Comparison of ENCODE assay signal across 17 cellular contexts in the genomic region with DNA sequence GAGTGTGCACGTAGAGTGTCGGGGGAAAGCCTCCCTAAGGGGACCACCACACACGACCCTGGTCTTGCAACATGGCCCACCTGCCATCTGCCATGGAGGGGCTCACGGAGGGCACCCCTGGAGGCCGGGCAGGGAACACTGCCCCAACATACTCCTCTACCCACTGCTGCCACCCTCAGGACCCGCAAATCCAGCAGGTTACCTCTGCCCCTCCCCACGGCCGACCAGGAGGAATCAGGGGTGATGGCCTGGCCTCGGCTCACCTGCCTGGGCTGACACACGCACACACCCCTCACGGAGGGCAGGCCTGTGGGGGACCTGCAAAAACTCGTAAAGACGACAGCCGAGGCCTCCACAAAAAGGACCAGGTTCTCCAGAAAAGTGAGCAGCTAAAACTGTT. TPM values are rescaled to one million over a fixed set of nuclear protein-coding genes. Genes with fewer than 3 reads are reported as not detected.
DNase-seq lines count a peak whose midpoint lies in the region; ATAC-seq and TF ChIP-seq lines count a peak whose summit lies in the region.
"Had no signal": no experiment of that assay in that cellular context is flagged by ENCODE, and none has a peak within 500 bp of the region (broad histone marks: within the 10 kb centered on the region; RNA-seq: fewer than 3 reads in every experiment).

No MANE protein-coding gene starts in this region.

- H4K91ac ChIP-seq in IMR-90 (ENCODE audit: insufficient read depth, low read depth, low read length) = no peak overlapping the region
- H4K91ac ChIP-seq in neuronal stem cell (ENCODE audit: low read depth, low read length, poor library complexity) = no peak overlapping the region

- no peak overlapping the region for H2AK5ac ChIP-seq in IMR-90 (ENCODE audit: low read depth, low read length)
- no peak overlapping the region for H2AK5ac ChIP-seq in neuronal stem cell (ENCODE audit: low read depth, low read length)

- no peak overlapping the region for H3K4me2 ChIP-seq in GM23338
- no peak overlapping the region for H3K4me2 ChIP-seq in IMR-90 (ENCODE audit: low read depth, low read length)
- H3K4me2 ChIP-seq in neuronal stem cell (ENCODE audit: insufficient read depth, low read length, poor library complexity, severe bottlenecking) = no peak overlapping the region

- H3K4me3 Mint-ChIP-seq in GM23338 = no peak overlapping the region

- H3K4me1 Mint-ChIP-seq in GM23338 = peaks cover 2% of the 10 kb centered on the region; the same call in 2 of the 3 replicates

- H3K27me3 ChIP-seq in GM23338 (ENCODE audit: insufficient read depth) (no peaks in the 10 kb centered on the region), IMR-90 (ENCODE audit: control insufficient read depth, insufficient read depth, low read length) (no peaks in the 10 kb centered on the region), brain microvascular endothelial cell (replicated peaks) (no peaks in the 10 kb centered on the region), neuronal stem cell (ENCODE audit: control insufficient read depth in 3 of 3, insufficient read depth in 3 of 3, low read depth in 1 of 3, low read length in 3 of 3) (no peaks in the 10 kb centered on the region)

- H3K14ac ChIP-seq in IMR-90 (replicated peaks; ENCODE audit: low read depth, low read length) (no peak overlapping the region), neuronal stem cell (ENCODE audit: low read length) (no peak overlapping the region)

- H3K27ac ChIP-seq in GM23338 (ENCODE audit: low read depth) (no peak overlapping the region), IMR-90 (ENCODE audit: insufficient read depth, low read length) (no peak overlapping the region), brain microvascular endothelial cell (no peak overlapping the region), neuronal stem cell (replicated peaks; ENCODE audit: low read length) (no peak overlapping the region)
- H3K27ac ChIP-seq: RWPE1 had no signal

- no peaks in the 10 kb centered on the region; the same call in 2 of the 3 replicates for H3K9me3 Mint-ChIP-seq in GM23338

- H2BK15ac ChIP-seq in IMR-90 (ENCODE audit: low read depth, low read length) (no peak overlapping the region), neuronal stem cell (ENCODE audit: low read length) (no peak overlapping the region)

- H4K8ac ChIP-seq in IMR-90 (ENCODE audit: low read depth in 2 of 2, low read length in 2 of 2) (no peak overlapping the region), neuronal stem cell (ENCODE audit: low read depth, low read length) (no peak overlapping the region)

- POLR2A ChIA-PET in IMR-90 (lab: Charles Lee; ENCODE audit: unreplicated experiment) = no interaction called here

- H4K5ac ChIP-seq in IMR-90 (ENCODE audit: low read depth, low read length) = no peak overlapping the region

- H2AFZ ChIP-seq in GM23338 (no peak overlapping the region), IMR-90 (replicated peaks; ENCODE audit: low read length, poor library complexity) (no peak overlapping the region), neuronal stem cell (ENCODE audit: low read length) (no peak overlapping the region)

- H3K9ac ChIP-seq in IMR-90 (ENCODE audit: low read depth, low read length) = no peak overlapping the region
- peak overlapping the region; percentile 44 for H3K9ac ChIP-seq in neuronal stem cell (ENCODE audit: low read depth, low read length, poor library complexity)

- no peak overlapping the region for H2BK5ac ChIP-seq in IMR-90 (ENCODE audit: low read depth, low read length, poor library complexity, severe bottlenecking)
- no peak overlapping the region for H2BK5ac ChIP-seq in neuronal stem cell (ENCODE audit: low read length)

- CTCF ChIA-PET in IMR-90 (lab: Yijun Ruan, JAX) = no interaction called here

- no peak for TF ChIP-seq RAD21 in IMR-90 (IDR thresholded peaks at IDR 0.05; ENCODE audit: low read length)

- H3K4me3 ChIP-seq in GM23338 (no peak overlapping the region), IMR-90 (ENCODE audit: insufficient read depth, low read depth, low read length) (no peak overlapping the region), brain microvascular endothelial cell (ENCODE audit: low read depth, low read length) (no peak overlapping the region), neuronal stem cell (ENCODE audit: low read length in 2 of 2) (no peak overlapping the region)

- H3K27ac Mint-ChIP-seq in GM23338 = no peak overlapping the region

- no peaks in the 10 kb centered on the region for H3K79me2 ChIP-seq in GM23338 (replicated peaks; ENCODE audit: insufficient read depth)

- H4K20me1 ChIP-seq in GM23338 (replicated peaks; ENCODE audit: insufficient read depth) (peaks cover 13% of the 10 kb centered on the region), IMR-90 (ENCODE audit: insufficient read depth, low read length) (no peaks in the 10 kb centered on the region; the same call in 1 of the 2 replicates)

- no TSS peak for BruUV-seq in IMR-90 (replicated peaks; lab: Mats Ljungman, UMichigan)

- H3K4ac ChIP-seq in IMR-90 (ENCODE audit: low read depth, low read length) (no peak overlapping the region), neuronal stem cell (ENCODE audit: low read length) (no peak overlapping the region)

- no peak for TF ChIP-seq POLR2A in IMR-90 (IDR thresholded peaks at IDR 0.05; ENCODE audit: low read depth, low read length)

- in situ Hi-C loops in IMR-90 (cut with MboI; ENCODE audit: low sequenced_read_pairs) (no loop called here), brain microvascular endothelial cell (cut with HindIII; ENCODE audit: low pct_ligation_motif_present, low sequenced_read_pairs) (no loop called here)

- H3K9me3 ChIP-seq in IMR-90 (ENCODE audit: control insufficient read depth, insufficient read depth, low read length) = no peaks in the 10 kb centered on the region
- H3K9me3 ChIP-seq in neuronal stem cell (replicated peaks in 1 of 2; ENCODE audit: control insufficient read depth in 2 of 2, insufficient read depth in 1 of 2, low read depth in 1 of 2, low read length in 2 of 2) = no peaks in the 10 kb centered on the region

- H3K4me1 ChIP-seq in GM23338 (ENCODE audit: insufficient read depth) (no peaks in the 10 kb centered on the region), IMR-90 (ENCODE audit: control insufficient read depth, insufficient read depth, low read length) (no peaks in the 10 kb centered on the region; the same call in 1 of the 2 replicates), neuronal stem cell (ENCODE audit: control insufficient read depth in 2 of 2, insufficient read depth in 1 of 2, low read depth in 1 of 2, low read length in 2 of 2) (no peaks in the 10 kb centered on the region)

- WGBS in IMR-90 (ENCODE audit: extremely low coverage in 2 of 2, insufficient read length in 1 of 2), 2 experiments = no CpG with 5 or more reads among the region's 14 CpGs
- WGBS in neuronal stem cell (ENCODE audit: extremely low coverage in 2 of 2, insufficient read length in 2 of 2, insufficient replicate concordance in 1 of 2), 2 donors = no CpG with 5 or more reads among the region's 14 CpGs

- TF ChIP-seq CTCF in GM23338 (conservative IDR thresholded peaks at IDR 0.05; ENCODE audit: low read depth in 2 of 2) (peak; percentile 17 to 43; a peak in 3 of 4 replicates), IMR-90 (conservative IDR thresholded peaks at IDR 0.05; ENCODE audit: low read depth, low read length) (no peak), brain microvascular endothelial cell (IDR thresholded peaks at IDR 0.05; ENCODE audit: low read depth, low read length, missing control alignments) (peak; percentile 24)

- H3K23ac ChIP-seq in IMR-90 (ENCODE audit: low read depth, low read length) = no peak overlapping the region
- peak overlapping the region; percentile 43 for H3K23ac ChIP-seq in neuronal stem cell (ENCODE audit: low read depth, low read length, poor library complexity)

- H2BK120ac ChIP-seq in IMR-90 (ENCODE audit: low read depth, low read length) (no peak overlapping the region), neuronal stem cell (ENCODE audit: low read depth, low read length) (no peak overlapping the region)

- no peak overlapping the region for H2BK12ac ChIP-seq in neuronal stem cell (ENCODE audit: low read length)

- H3K79me1 ChIP-seq in IMR-90 (ENCODE audit: low read depth in 1 of 2, low read length in 2 of 2) (no peaks in the 10 kb centered on the region), neuronal stem cell (ENCODE audit: low read depth, low read length) (peaks cover 9% of the 10 kb centered on the region)

- DNase-seq in GM23338 (ENCODE audit: low spot score) (no peak), IMR-90 (no peak), brain microvascular endothelial cell (no peak), neuronal stem cell (ENCODE audit: low spot score) (no peak), NK-92 (lab: John Stamatoyannopoulos, UW; ENCODE audit: unreplicated experiment) (no peak), NCI-H345 treated with DMSO at 0.1 percent for 48 hours (lab: John Stamatoyannopoulos, UW; ENCODE audit: unreplicated experiment) (no peak), medulla oblongata (ENCODE audit: extremely low spot score) (no peak)
- DNase-seq: GOT3, NCI-H1048, NCI-H1417, NCI-H1694, NCI-H2029 treated with DMSO at 0.1 percent for 48 hours, NCI-H526 treated with DMSO at 0.1 percent for 48 hours, SHP77 had no signal

- no peaks in the 10 kb centered on the region; the same call in 1 of the 2 replicates for H3K9me1 ChIP-seq in IMR-90 (ENCODE audit: insufficient read depth, low read length)

- H2AK9ac ChIP-seq in IMR-90 (replicated peaks; ENCODE audit: low read depth, low read length, poor library complexity) = peak overlapping the region; percentile 37

- H3K36me3 Mint-ChIP-seq in GM23338 (ENCODE audit: low read depth) = peaks cover 38% of the 10 kb centered on the region

- H3K18ac ChIP-seq in IMR-90 (ENCODE audit: low read depth, low read length) = no peak overlapping the region
- no peak overlapping the region for H3K18ac ChIP-seq in neuronal stem cell (ENCODE audit: low read length)

- dilution Hi-C loops in IMR-90 (cut with HindIII; ENCODE audit: low sequenced_read_pairs, unreplicated experiment) = no loop called here

- intact Hi-C loops in IMR-90 (cut with micrococcal nuclease) = no loop called here

- H3K36me3 ChIP-seq in GM23338 (ENCODE audit: insufficient read depth) = peaks cover 4% of the 10 kb centered on the region; the same call in 1 of the 2 replicates
- H3K36me3 ChIP-seq in IMR-90 (ENCODE audit: control insufficient read depth, insufficient read depth, low read length) = peaks cover 12% of the 10 kb centered on the region
- no peaks in the 10 kb centered on the region for H3K36me3 ChIP-seq in brain microvascular endothelial cell (replicated peaks)
- peaks cover 35 to 68% of the 10 kb centered on the region in 2 donors for H3K36me3 ChIP-seq in neuronal stem cell (replicated peaks in 1 of 2; ENCODE audit: control insufficient read depth in 2 of 2, insufficient read depth in 2 of 2, low read length in 2 of 2)

- peaks cover 22% of the 10 kb centered on the region for H3K27me3 Mint-ChIP-seq in GM23338 (ENCODE audit: insufficient read depth, low read depth, poor library complexity)

- peaks cover 12% of the 10 kb centered on the region; the same call in 1 of the 2 replicates for H3F3A ChIP-seq in GM23338 (replicated peaks; ENCODE audit: low read depth)

- H2BK20ac ChIP-seq in IMR-90 (ENCODE audit: low read depth, low read length) = no peak overlapping the region

- H3K9me2 ChIP-seq in GM23338 (ENCODE audit: insufficient read depth) = no peaks in the 10 kb centered on the region

- H3K56ac ChIP-seq in IMR-90 (ENCODE audit: extremely low read depth, insufficient read depth, low read length) = no peak overlapping the region

- ATAC-seq in GM23338 (peak; percentile 36), IMR-90 (ENCODE audit: low read depth) (no peak), GM21619 (IDR thresholded peaks at IDR 0.05; ENCODE audit: unreplicated experiment) (no peak)
- ATAC-seq: Panc1 had no signal

RNA-seq across cellular contexts. Expression of gene CHID1, which starts 30.2 kb away (rescaled TPM):
- total RNA-seq in GM23338 (2014; rRNA removed; shearing (Covaris generic)) = 51.2 and 67.3 TPM in 2 replicates
- polyA plus RNA-seq in GM23338 (2016; fragmentation: Nextera tagmentation; extraction: Ambion mirVana) = 54.1 and 55.4 TPM in 2 replicates
- total RNA-seq in IMR-90 (2012; rRNA removed) = 30.3 and 34.2 TPM in 2 replicates
- polyA plus RNA-seq in IMR-90 (2012; rRNA removed) = 121 and 140 TPM in 2 replicates
- polyA plus RNA-seq in IMR-90 (2012; cell fraction: cytosol; rRNA removed) = 278 and 288 TPM in 2 replicates
- 60.7 and 79.7 TPM in 2 replicates for polyA plus RNA-seq in IMR-90 (2012; cell fraction: nucleus; rRNA removed; ENCODE audit: low replicate concordance)
- 42.0 TPM for polyA plus RNA-seq in neuronal stem cell (2013, experiment 1 of 2)
- 43.9 TPM for polyA plus RNA-seq in neuronal stem cell (2013, experiment 2 of 2)

RNA-seq across cellular contexts. Expression of gene TSPAN4, which starts 37.8 kb away (rescaled TPM):
- 145 and 150 TPM in 2 replicates for total RNA-seq in GM23338 (2014; rRNA removed; shearing (Covaris generic))
- polyA plus RNA-seq in GM23338 (2016; fragmentation: Nextera tagmentation; extraction: Ambion mirVana) (76.8 and 88.4 TPM in 2 replicates), IMR-90 (2012; rRNA removed) (293 and 327 TPM in 2 replicates)
- 143 and 161 TPM in 2 replicates for total RNA-seq in IMR-90 (2012; rRNA removed)
- polyA plus RNA-seq in IMR-90 (2012; cell fraction: cytosol; rRNA removed) = 286 and 483 TPM in 2 replicates
- 295 and 963 TPM in 2 replicates for polyA plus RNA-seq in IMR-90 (2012; cell fraction: nucleus; rRNA removed; ENCODE audit: low replicate concordance)
- polyA plus RNA-seq in neuronal stem cell (2013, experiment 1 of 2) = 39.4 TPM
- 35.6 TPM for polyA plus RNA-seq in neuronal stem cell (2013, experiment 2 of 2)

RNA-seq across cellular contexts. Expression of gene POLR2L, which starts 38.1 kb away (rescaled TPM):
- total RNA-seq in GM23338 (2014; rRNA removed; shearing (Covaris generic)) = 32.2 and 34.0 TPM in 2 replicates
- polyA plus RNA-seq in GM23338 (2016; fragmentation: Nextera tagmentation; extraction: Ambion mirVana) = 369 TPM in 2 replicates
- total RNA-seq in IMR-90 (2012; rRNA removed) = 44.4 and 123 TPM in 2 replicates
- 416 and 907 TPM in 2 replicates for polyA plus RNA-seq in IMR-90 (2012; rRNA removed)
- polyA plus RNA-seq in IMR-90 (2012; cell fraction: cytosol; rRNA removed) = 193 and 430 TPM in 2 replicates
- 27.7 and 112 TPM in 2 replicates for polyA plus RNA-seq in IMR-90 (2012; cell fraction: nucleus; rRNA removed; ENCODE audit: low replicate concordance)
- 129 TPM for polyA plus RNA-seq in neuronal stem cell (2013, experiment 1 of 2)
- 129 TPM for polyA plus RNA-seq in neuronal stem cell (2013, experiment 2 of 2)

RNA-seq across cellular contexts. Expression of gene AP2A2, which starts 45.2 kb away (rescaled TPM):
- 36.4 and 47.5 TPM in 2 replicates for total RNA-seq in GM23338 (2014; rRNA removed; shearing (Covaris generic))
- 23.7 and 28.4 TPM in 2 replicates for polyA plus RNA-seq in GM23338 (2016; fragmentation: Nextera tagmentation; extraction: Ambion mirVana)
- total RNA-seq in IMR-90 (2012; rRNA removed) = 19.9 and 20.3 TPM in 2 replicates
- polyA plus RNA-seq in IMR-90 (2012; rRNA removed) = 49.0 and 53.6 TPM in 2 replicates
- 46.9 and 51.2 TPM in 2 replicates for polyA plus RNA-seq in IMR-90 (2012; cell fraction: cytosol; rRNA removed)
- 155 and 163 TPM in 2 replicates for polyA plus RNA-seq in IMR-90 (2012; cell fraction: nucleus; rRNA removed; ENCODE audit: low replicate concordance)
- 49.2 TPM for polyA plus RNA-seq in neuronal stem cell (2013, experiment 1 of 2)
- 52.4 TPM for polyA plus RNA-seq in neuronal stem cell (2013, experiment 2 of 2)

RNA-seq across cellular contexts. Expression of gene CD151, which starts 47.7 kb away (rescaled TPM):
- 109 and 119 TPM in 2 replicates for total RNA-seq in GM23338 (2014; rRNA removed; shearing (Covaris generic))
- polyA plus RNA-seq in GM23338 (2016; fragmentation: Nextera tagmentation; extraction: Ambion mirVana) (62.9 and 64.4 TPM in 2 replicates), IMR-90 (2012; rRNA removed) (1,267 and 1,435 TPM in 2 replicates)
- total RNA-seq in IMR-90 (2012; rRNA removed) = 789 and 1,150 TPM in 2 replicates
- 933 and 2,823 TPM in 2 replicates for polyA plus RNA-seq in IMR-90 (2012; cell fraction: cytosol; rRNA removed)
- polyA plus RNA-seq in IMR-90 (2012; cell fraction: nucleus; rRNA removed; ENCODE audit: low replicate concordance) = 859 and 2,218 TPM in 2 replicates
- 74.1 TPM for polyA plus RNA-seq in neuronal stem cell (2013, experiment 1 of 2)
- polyA plus RNA-seq in neuronal stem cell (2013, experiment 2 of 2) = 74.3 TPM
